15 cellular contexts compared by ENCODE assay signal in genomic region chr11:72641522-72641899, GRCh38. TPM values are rescaled to one million over a fixed set of nuclear protein-coding genes. Genes with fewer than 3 reads are reported as not detected.
DNase-seq lines count a peak whose midpoint lies in the region; TF ChIP-seq lines count a peak whose summit lies in the region.
"Had no signal": no experiment of that assay in that cellular context is flagged by ENCODE, and none has a peak within 500 bp of the region (broad histone marks: within the 10 kb centered on the region; RNA-seq: fewer than 3 reads in every experiment).

No MANE protein-coding gene starts in this region.

- H3K4me3 ChIP-seq in dorsolateral prefrontal cortex (peak overlapping the region; percentile 30 to 87 (median 71)), mesodermal cell (ENCODE audit: extremely low read depth, insufficient read depth, low read length, poor library complexity, severe bottlenecking) (peak overlapping the region; percentile 11), stomach (peak overlapping the region; percentile 57 to 70 (median 64))

- WGBS in mesodermal cell (ENCODE audit: insufficient coverage in 2 of 2), 2 experiments: 66 to 78% methylated on average over 5 to 6 of the region's 6 CpGs
- 45 to 63% (median 55%) methylated on average over 6 of the region's 6 CpGs for WGBS in stomach, 5 donors

- DNase-seq in GM20000 (ENCODE audit: low spot score) (peak; percentile 38), dorsolateral prefrontal cortex (no peak), stomach (no peak), AML-193 (lab: John Stamatoyannopoulos, UW) (no peak), NCI-H1694 treated with DMSO at 0.1 percent for 48 hours (lab: John Stamatoyannopoulos, UW) (no peak)
- no peak for DNase-seq in activated CD4-positive, alpha-beta T cell treated with anti-CD3 and anti-CD28 coated beads, Interleukin-2, amount 10 ng/mL, durations not matched to agents 24 days and 14 days
- no peak for DNase-seq in activated CD8-positive, alpha-beta memory T cell treated with anti-CD3 and anti-CD28 coated beads, Interleukin-2, amount 50 U/mL, for 4 hours
- DNase-seq: activated naive CD4-positive, alpha-beta T cell treated with anti-CD3 and anti-CD28 coated beads, Interleukin-2, amount 50 U/mL, for 16 hours; central memory CD4-positive, alpha-beta T cell; DND-41; NCI-H187 treated with DMSO at 0.1 percent for 48 hours; SIG-M5 had no signal

- H3K9me3 ChIP-seq in mesodermal cell (ENCODE audit: control insufficient read depth, low read length): no peaks in the 10 kb centered on the region
- no peaks in the 10 kb centered on the region for H3K9me3 ChIP-seq in stomach

- no peak overlapping the region for H3K4me3 Mint-ChIP-seq in activated CD4-positive, alpha-beta T cell treated with anti-CD3 and anti-CD28 coated beads, Interleukin-2, amount 10 ng/mL, durations not matched to agents 24 days and 14 days
- H3K4me3 Mint-ChIP-seq: naive B cell had no signal

- no peak for TF ChIP-seq EP300 in stomach (IDR thresholded peaks at IDR 0.05)

- no peaks in the 10 kb centered on the region for H3K4me1 Mint-ChIP-seq in activated CD4-positive, alpha-beta T cell treated with anti-CD3 and anti-CD28 coated beads, Interleukin-2, amount 10 ng/mL, durations not matched to agents 24 days and 14 days

- H3K27ac ChIP-seq in dorsolateral prefrontal cortex (peak overlapping the region in 49 of 59 donors; percentile 3 to 92 (median 68)), mesodermal cell (ENCODE audit: low read depth, low read length, severe bottlenecking) (no peak overlapping the region), stomach (peak overlapping the region in 4 of 5 donors; percentile 38 to 65 (median 62))
- H3K27ac ChIP-seq: KMS-11 had no signal

- TF ChIP-seq CTCF in GM20000 (IDR thresholded peaks at IDR 0.05; ENCODE audit: extremely low read depth, missing control alignments) (no peak), dorsolateral prefrontal cortex (IDR thresholded peaks at IDR 0.05 in 54 of 56, conservative IDR thresholded peaks at IDR 0.05 in 2 of 56; ENCODE audit: low read depth in 1 of 56, partially characterized antibody in 56 of 56) (no peak), stomach (IDR thresholded peaks at IDR 0.05) (no peak)

- H3K4me1 ChIP-seq in mesodermal cell (ENCODE audit: control insufficient read depth, insufficient read depth, low read length, poor library complexity, severe bottlenecking) (peaks cover 10% of the 10 kb centered on the region), stomach (peaks cover 17 to 56% (median 41%) of the 10 kb centered on the region in 4 donors)

- H3K27ac Mint-ChIP-seq in activated CD4-positive, alpha-beta T cell treated with anti-CD3 and anti-CD28 coated beads, Interleukin-2, amount 10 ng/mL, durations not matched to agents 24 days and 14 days: no peak overlapping the region
- H3K27ac Mint-ChIP-seq: naive B cell had no signal

- peaks cover 9% of the 10 kb centered on the region for H3K27me3 Mint-ChIP-seq in activated CD4-positive, alpha-beta T cell treated with anti-CD3 and anti-CD28 coated beads, Interleukin-2, amount 10 ng/mL, durations not matched to agents 24 days and 14 days

- H3K27me3 ChIP-seq in dorsolateral prefrontal cortex (peaks cover 0 to 3% (median 0%) of the 10 kb centered on the region in 45 donors), stomach (peaks cover 0 to 51% (median 32%) of the 10 kb centered on the region in 3 donors)

- intact Hi-C loops in dorsolateral prefrontal cortex (cut with DNase I): loop anchor here in 1 of 2 donors (5.0 kb wide), 1 partner anchor 159 kb away; no protein-coding TSS in a partner anchor
- intact Hi-C loops in stomach (cut with DNase I; ENCODE audit: low total_unique reads): loop anchor here (10.0 kb wide), 1 partner anchor 167 kb away; no protein-coding TSS in a partner anchor
- intact Hi-C loops in activated CD4-positive, alpha-beta T cell treated with anti-CD3 and anti-CD28 coated beads, Interleukin-2, amount 10 ng/mL, durations not matched to agents 24 days and 14 days (cut with micrococcal nuclease): no loop called here

- TF ChIP-seq POLR2A in stomach (IDR thresholded peaks at IDR 0.05): no peak

- H3K9me3 Mint-ChIP-seq in activated CD4-positive, alpha-beta T cell treated with anti-CD3 and anti-CD28 coated beads, Interleukin-2, amount 10 ng/mL, durations not matched to agents 24 days and 14 days: no peaks in the 10 kb centered on the region
- H3K9me3 Mint-ChIP-seq: naive B cell had no signal

- H3K36me3 Mint-ChIP-seq in activated CD4-positive, alpha-beta T cell treated with anti-CD3 and anti-CD28 coated beads, Interleukin-2, amount 10 ng/mL, durations not matched to agents 24 days and 14 days (ENCODE audit: low read depth): no peaks in the 10 kb centered on the region
- H3K36me3 Mint-ChIP-seq: naive B cell had no signal

- H3K36me3 ChIP-seq in mesodermal cell (ENCODE audit: control insufficient read depth, insufficient read depth, low read length) (no peaks in the 10 kb centered on the region), stomach (no peaks in the 10 kb centered on the region)

RNA-seq across cellular contexts. Expression of gene PDE2A, which starts 32.7 kb away (rescaled TPM):
- 100 to 1,000 TPM in 119 of 120 experiments, 10 to 100 TPM in 1; 92.8 to 412 (median 240) TPM for total RNA-seq in dorsolateral prefrontal cortex
- polyA plus RNA-seq in mesodermal cell (2013, experiment 1 of 2): 9.3 TPM
- 11.2 TPM for polyA plus RNA-seq in mesodermal cell (2013, experiment 2 of 2)
- total RNA-seq in stomach: 100 to 1,000 TPM in 2 of 5 donors, 10 to 100 TPM in 2, 1 to 10 TPM in 1; 3.5 to 548 (median 35.8) TPM
- polyA plus RNA-seq in stomach: 10 to 100 TPM in 2 of 3 donors, 1 to 10 TPM in 1; 4.7 to 17.8 (median 14.1) TPM
- 0.33 and 0.43 TPM in 2 replicates for total RNA-seq in activated CD4-positive, alpha-beta T cell treated with anti-CD3 and anti-CD28 coated beads, Interleukin-2, amount 10 ng/mL, durations not matched to agents 24 days and 14 days

Comparison
In these comparisons a context has a peak if more than half of its experiments do, and no peak if none do; other contexts are left out.
1. H3K4me3 ChIP-seq: peak in every context shown above with its lines; median percentile 71 in dorsolateral prefrontal cortex; 64 in stomach; 11 in mesodermal cell.